Comparison of ENCODE assay signal across 20 cellular contexts in the genomic region with DNA sequence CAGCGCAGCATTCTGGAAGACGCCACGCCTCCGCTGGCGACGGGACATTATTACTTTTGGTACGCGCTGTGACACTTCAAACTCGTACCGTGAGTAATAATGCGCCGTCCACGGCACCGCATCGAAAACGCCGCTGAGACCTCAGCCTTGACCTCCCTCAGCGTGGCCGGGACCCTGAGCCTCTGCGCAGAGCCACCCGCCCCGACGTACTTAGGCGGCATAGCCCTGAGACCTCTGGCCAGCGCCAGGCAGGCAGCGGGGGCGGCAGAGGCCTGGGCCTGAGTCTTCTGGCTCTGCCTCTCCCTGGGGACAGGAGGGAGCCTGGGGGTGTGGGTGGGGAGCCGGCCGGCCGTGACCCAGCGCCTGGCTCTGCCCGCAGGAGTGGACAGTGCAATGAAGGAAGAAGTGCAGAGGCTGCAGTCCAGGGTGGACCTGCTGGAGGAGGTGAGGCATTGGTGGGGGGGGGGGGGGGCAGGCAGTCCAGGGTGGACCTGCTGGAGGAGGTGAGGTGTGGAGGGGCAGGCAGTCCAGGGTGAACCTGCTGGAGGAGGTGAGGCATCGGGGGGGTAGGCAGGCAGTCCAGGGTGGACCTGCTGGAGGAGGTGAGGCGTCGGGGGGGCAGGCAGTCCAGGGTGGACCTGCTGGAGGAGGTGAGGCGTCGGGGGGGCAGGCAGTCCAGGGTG. TPM values are rescaled to one million over a fixed set of nuclear protein-coding genes. Genes with fewer than 3 reads are reported as not detected.
DNase-seq lines count a peak whose midpoint lies in the region; ATAC-seq, FAIRE-seq and TF ChIP-seq lines count a peak whose summit lies in the region.
"Had no signal": no experiment of that assay in that cellular context is flagged by ENCODE, and none has a peak within 500 bp of the region (broad histone marks: within the 10 kb centered on the region; RNA-seq: fewer than 3 reads in every experiment).

No MANE protein-coding gene starts in this region.

- no peak overlapping the region for H3K4ac ChIP-seq in neuronal stem cell (ENCODE audit: low read length)

- no peaks in the 10 kb centered on the region for H3K9me1 ChIP-seq in endothelial cell of umbilical vein (replicated peaks; ENCODE audit: control insufficient read depth, extremely low read depth, insufficient read depth, low read length)

- TF ChIP-seq POLR2A in endothelial cell of umbilical vein (IDR thresholded peaks at IDR 0.05; ENCODE audit: low read depth, low read length) = no peak

- no peak for ATAC-seq in HG03342 (IDR thresholded peaks at IDR 0.05; ENCODE audit: unreplicated experiment)

- CTCF ChIA-PET in HEK293 (lab: Yijun Ruan, JAX) (interaction anchor here (0.6 to 3.4 kb wide), 17 partner anchors 11 to 403 kb away, joined by 3 to 60 read pairs (median 6); partner anchors contain the start of gene AGPAT2), endothelial cell of umbilical vein (lab: Charles Lee) (interaction anchor here (1.6 to 6.3 kb wide), 3 partner anchors 25 to 36 kb away, joined by 4 to 45 read pairs (median 20); no protein-coding TSS in a partner anchor)

- H4K8ac ChIP-seq in neuronal stem cell (ENCODE audit: low read depth, low read length) = no peak overlapping the region

- H2AFZ ChIP-seq in endothelial cell of umbilical vein (ENCODE audit: low read depth, low read length) = no peak overlapping the region
- H2AFZ ChIP-seq in neuronal stem cell (ENCODE audit: low read length) = no peak overlapping the region
- H2AFZ ChIP-seq: parathyroid adenoma had no signal

- H3K4me2 ChIP-seq in BLaER1 treated with 17β-estradiol and CSF1 and Interleukin-3, amounts not matched to agents 10 nM and 100 nM = peak overlapping the region; percentile 54 to 100 (median 97)
- H3K4me2 ChIP-seq in endothelial cell of umbilical vein (ENCODE audit: insufficient read depth, low read length) (no peak overlapping the region), neuronal stem cell (ENCODE audit: insufficient read depth, low read length, poor library complexity, severe bottlenecking) (no peak overlapping the region)

- H2BK12ac ChIP-seq in neuronal stem cell (ENCODE audit: low read length) = no peak overlapping the region

- peak overlapping the region in 4 of 11 experiments; percentile 24 to 60 (median 45); a peak in 3 of 22 replicates for H3K9ac ChIP-seq in BLaER1 treated with 17β-estradiol and CSF1 and Interleukin-3, amounts not matched to agents 10 nM and 100 nM
- H3K9ac ChIP-seq in endothelial cell of umbilical vein (replicated peaks; ENCODE audit: extremely low read depth, insufficient read depth, low read length) (peak overlapping the region; percentile 79), neuronal stem cell (ENCODE audit: low read depth, low read length, poor library complexity) (no peak overlapping the region)
- H3K9ac ChIP-seq: parathyroid adenoma had no signal

- BruUV-seq in endothelial cell of umbilical vein (replicated peaks; lab: Mats Ljungman, UMichigan) = no TSS peak

- FAIRE-seq in endothelial cell of umbilical vein (lab: Jason Lieb, UNC) = peak; percentile 60
- FAIRE-seq: colon had no signal

- peak overlapping the region; percentile 85 for H3K23ac ChIP-seq in neuronal stem cell (ENCODE audit: low read depth, low read length, poor library complexity)

- TF ChIP-seq CTCF in HEK293 (tag by site-specific recombination; IDR thresholded peaks at IDR 0.05) (no peak), endothelial cell of umbilical vein (IDR thresholded peaks at IDR 0.05; ENCODE audit: extremely low read depth in 1 of 2, insufficient read depth in 1 of 2, low read depth in 1 of 2, low read length in 2 of 2) (no peak)

- H3K18ac ChIP-seq in neuronal stem cell (ENCODE audit: low read length) = peak overlapping the region; percentile 19

- peaks cover 45 to 94% (median 92%) of the 10 kb centered on the region in 10 experiments for H3K4me1 ChIP-seq in BLaER1 treated with 17β-estradiol and CSF1 and Interleukin-3, amounts not matched to agents 10 nM and 100 nM
- H3K4me1 ChIP-seq in HEK293 (ENCODE audit: control insufficient read depth, insufficient read depth, low read length) = no peaks in the 10 kb centered on the region
- H3K4me1 ChIP-seq in endothelial cell of umbilical vein (ENCODE audit: control insufficient read depth, extremely low read depth, insufficient read depth, low read length) = peaks cover 15% of the 10 kb centered on the region
- peaks cover 9 to 25% of the 10 kb centered on the region in 2 donors for H3K4me1 ChIP-seq in neuronal stem cell (ENCODE audit: control insufficient read depth in 2 of 2, insufficient read depth in 1 of 2, low read depth in 1 of 2, low read length in 2 of 2)

- peaks cover 40 to 97% (median 73%) of the 10 kb centered on the region in 11 experiments; a peak in 21 of 22 replicates for H4K20me1 ChIP-seq in BLaER1 treated with 17β-estradiol and CSF1 and Interleukin-3, amounts not matched to agents 10 nM and 100 nM
- H4K20me1 ChIP-seq in endothelial cell of umbilical vein (replicated peaks; ENCODE audit: control insufficient read depth, extremely low read depth, insufficient read depth, low read length) = no peaks in the 10 kb centered on the region

- peaks cover 2% of the 10 kb centered on the region for H3K79me1 ChIP-seq in neuronal stem cell (ENCODE audit: low read depth, low read length)

- H2AK5ac ChIP-seq in neuronal stem cell (ENCODE audit: low read depth, low read length) = peak overlapping the region; percentile 88

- H3K9me3 ChIP-seq in BLaER1 treated with 17β-estradiol and CSF1 and Interleukin-3, amounts not matched to agents 10 nM and 100 nM (replicated peaks in 1 of 11) = no peaks in the 10 kb centered on the region
- H3K9me3 ChIP-seq in HEK293 (ENCODE audit: control insufficient read depth, insufficient read depth, low read depth, low read length) (no peaks in the 10 kb centered on the region), endothelial cell of umbilical vein (replicated peaks; ENCODE audit: control insufficient read depth, insufficient read depth, low read length) (no peaks in the 10 kb centered on the region), neuronal stem cell (replicated peaks in 1 of 2; ENCODE audit: control insufficient read depth in 2 of 2, insufficient read depth in 1 of 2, low read depth in 1 of 2, low read length in 2 of 2) (no peaks in the 10 kb centered on the region)
- H3K9me3 ChIP-seq: right lobe of liver, thoracic aorta had no signal

- no peak overlapping the region for H2BK5ac ChIP-seq in neuronal stem cell (ENCODE audit: low read length)

- intact Hi-C loops in endothelial cell of umbilical vein (cut with micrococcal nuclease) = loop anchor here (5.0 kb wide), 1 partner anchor 42 kb away; the partner anchor contains the start of gene DIPK1B

- H3K27me3 ChIP-seq in BLaER1 treated with 17β-estradiol and CSF1 and Interleukin-3, amounts not matched to agents 10 nM and 100 nM = peaks cover 9 to 26% (median 19%) of the 10 kb centered on the region in 11 experiments; a peak in 16 of 22 replicates
- no peaks in the 10 kb centered on the region for H3K27me3 ChIP-seq in endothelial cell of umbilical vein (ENCODE audit: control insufficient read depth in 2 of 2, insufficient read depth in 2 of 2, low read length in 2 of 2)
- H3K27me3 ChIP-seq in neuronal stem cell (ENCODE audit: control insufficient read depth in 3 of 3, insufficient read depth in 3 of 3, low read depth in 1 of 3, low read length in 3 of 3) = peaks cover 0 to 3% (median 0%) of the 10 kb centered on the region in 3 experiments
- H3K27me3 ChIP-seq: right lobe of liver had no signal

- no peak overlapping the region for H2BK15ac ChIP-seq in neuronal stem cell (ENCODE audit: low read length)

- peak overlapping the region in 3 of 11 experiments; percentile 31 to 51 (median 39); a peak in 2 of 22 replicates for H3K27ac ChIP-seq in BLaER1 treated with 17β-estradiol and CSF1 and Interleukin-3, amounts not matched to agents 10 nM and 100 nM
- no peak overlapping the region for H3K27ac ChIP-seq in HEK293 (ENCODE audit: extremely low read depth, low read depth, low read length)
- H3K27ac ChIP-seq in endothelial cell of umbilical vein (ENCODE audit: insufficient read depth, low read depth, low read length) = peak overlapping the region; percentile 34
- no peak overlapping the region for H3K27ac ChIP-seq in neuronal stem cell (replicated peaks; ENCODE audit: low read length)
- H3K27ac ChIP-seq: parathyroid adenoma, right lobe of liver, SK-N-MC, thoracic aorta had no signal

- dilution Hi-C loops in endothelial cell of umbilical vein (cut with MboI; ENCODE audit: extremely low pct_ligation_motif_present, low sequenced_read_pairs) = no loop called here

- peaks cover 42% of the 10 kb centered on the region for H3K79me2 ChIP-seq in endothelial cell of umbilical vein (ENCODE audit: control insufficient read depth, insufficient read depth, low read length)
- H3K79me2 ChIP-seq: parathyroid adenoma had no signal

- POLR2A ChIA-PET in HEK293 (lab: Yijun Ruan, JAX) (interaction anchor here (0.6 to 2.5 kb wide), 7 partner anchors 9 to 57 kb away, joined by 3 to 18 read pairs (median 5); partner anchors contain the start of gene AGPAT2), endothelial cell of umbilical vein (lab: Charles Lee) (interaction anchor here (1.1 to 6.2 kb wide), 3 partner anchors 8 to 29 kb away, joined by 4 to 54 read pairs (median 5); partner anchors contain the start of gene EGFL7)

- no peak overlapping the region for H2BK120ac ChIP-seq in neuronal stem cell (ENCODE audit: low read depth, low read length)

- peaks cover 15 to 34% (median 25%) of the 10 kb centered on the region in 11 experiments for H3K36me3 ChIP-seq in BLaER1 treated with 17β-estradiol and CSF1 and Interleukin-3, amounts not matched to agents 10 nM and 100 nM
- peaks cover 0 to 11% of the 10 kb centered on the region in 2 experiments; a peak in 1 of 3 replicates for H3K36me3 ChIP-seq in HEK293 (ENCODE audit: control insufficient read depth in 2 of 2, insufficient read depth in 1 of 2, low read length in 2 of 2)
- H3K36me3 ChIP-seq in endothelial cell of umbilical vein (ENCODE audit: control insufficient read depth in 2 of 2, extremely low read depth in 1 of 2, insufficient read depth in 2 of 2, low read length in 2 of 2) = peaks cover 32 to 62% of the 10 kb centered on the region in 2 experiments
- no peaks in the 10 kb centered on the region for H3K36me3 ChIP-seq in neuronal stem cell (replicated peaks in 1 of 2; ENCODE audit: control insufficient read depth in 2 of 2, insufficient read depth in 2 of 2, low read length in 2 of 2)

- DNase-seq in endothelial cell of umbilical vein (ENCODE audit: low read depth, low spot score) = peak; percentile 45
- DNase-seq in neuronal stem cell (ENCODE audit: low spot score) = no peak
- DNase-seq in A172 (ENCODE audit: low spot score) = no peak
- DNase-seq in hepatic stellate cell (ENCODE audit: low spot score) = no peak
- DNase-seq: DMS153, HFFc6, KBM-7, NCI-H1694 treated with DMSO at 0.1 percent for 48 hours, NCI-H526 treated with DMSO at 0.1 percent for 48 hours had no signal

- WGBS in neuronal stem cell (ENCODE audit: extremely low coverage in 2 of 2, insufficient read length in 2 of 2, insufficient replicate concordance in 1 of 2), 2 donors = no CpG with 5 or more reads among the region's 37 CpGs

- H4K91ac ChIP-seq in neuronal stem cell (ENCODE audit: low read depth, low read length, poor library complexity) = no peak overlapping the region

- H3K14ac ChIP-seq in neuronal stem cell (ENCODE audit: low read length) = no peak overlapping the region

- H3K4me3 ChIP-seq in BLaER1 treated with 17β-estradiol and CSF1 and Interleukin-3, amounts not matched to agents 10 nM and 100 nM = no peak overlapping the region
- H3K4me3 ChIP-seq in HEK293 (ENCODE audit: low read depth, low read length) = no peak overlapping the region
- peak overlapping the region in 1 of 3 experiments; percentile 83 for H3K4me3 ChIP-seq in endothelial cell of umbilical vein (replicated peaks in 1 of 3; ENCODE audit: insufficient read depth in 1 of 3, low read depth in 1 of 3, low read length in 3 of 3)
- no peak overlapping the region for H3K4me3 ChIP-seq in neuronal stem cell (ENCODE audit: low read length in 2 of 2)
- H3K4me3 ChIP-seq: right lobe of liver, SK-N-MC, thoracic aorta had no signal

RNA-seq across cellular contexts. Expression of gene EGFL7, which starts 8.0 kb away (rescaled TPM):
- total RNA-seq in endothelial cell of umbilical vein = 1,042 and 1,043 TPM in 2 replicates
- 1,377 and 1,605 TPM in 2 replicates for polyA plus RNA-seq in endothelial cell of umbilical vein
- 566 and 776 TPM in 2 replicates for polyA plus RNA-seq in endothelial cell of umbilical vein (2011; cell fraction: cytosol; rRNA removed)
- polyA plus RNA-seq in endothelial cell of umbilical vein (2011; cell fraction: nucleus; rRNA removed) = 1,080 and 1,467 TPM in 2 replicates
- polyA plus RNA-seq in endothelial cell of umbilical vein (2012) = 359 and 413 TPM in 2 replicates
- polyA minus RNA-seq in endothelial cell of umbilical vein = 208 and 351 TPM in 2 replicates
- polyA minus RNA-seq in endothelial cell of umbilical vein (2011; cell fraction: cytosol; rRNA and poly(A)+ RNA removed) = 15.5 TPM
- polyA minus RNA-seq in endothelial cell of umbilical vein (2011; cell fraction: nucleus; rRNA and poly(A)+ RNA removed) = 236 and 523 TPM in 2 replicates
- polyA plus RNA-seq in neuronal stem cell (2013, experiment 1 of 2) = 33.1 TPM
- 32.0 TPM for polyA plus RNA-seq in neuronal stem cell (2013, experiment 2 of 2)
- 110 and 127 TPM in 2 replicates for total RNA-seq in A172 (2014; rRNA removed; shearing (Covaris generic))
- total RNA-seq: CD8-positive, alpha-beta T cell had no signal

RNA-seq across cellular contexts. Expression of gene AGPAT2, which starts 16.5 kb away (rescaled TPM):
- total RNA-seq in endothelial cell of umbilical vein = 43.0 and 45.5 TPM in 2 replicates
- 55.3 and 72.1 TPM in 2 replicates for polyA plus RNA-seq in endothelial cell of umbilical vein
- 31.4 and 42.0 TPM in 2 replicates for polyA plus RNA-seq in endothelial cell of umbilical vein (2011; cell fraction: cytosol; rRNA removed)
- polyA plus RNA-seq in endothelial cell of umbilical vein (2011; cell fraction: nucleus; rRNA removed) = 33.3 and 33.9 TPM in 2 replicates
- polyA plus RNA-seq in endothelial cell of umbilical vein (2012) = 26.9 and 34.8 TPM in 2 replicates
- polyA minus RNA-seq in endothelial cell of umbilical vein = 25.6 and 28.5 TPM in 2 replicates
- polyA minus RNA-seq in endothelial cell of umbilical vein (2011; cell fraction: cytosol; rRNA and poly(A)+ RNA removed) = 92.9 TPM
- polyA minus RNA-seq in endothelial cell of umbilical vein (2011; cell fraction: nucleus; rRNA and poly(A)+ RNA removed) = 9.0 and 14.7 TPM in 2 replicates
- 3.7 TPM for polyA plus RNA-seq in neuronal stem cell (2013, experiment 1 of 2)
- polyA plus RNA-seq in neuronal stem cell (2013, experiment 2 of 2) = 3.5 TPM
- 79.4 and 88.8 TPM in 2 replicates for total RNA-seq in A172 (2014; rRNA removed; shearing (Covaris generic))

RNA-seq across cellular contexts. Expression of gene DIPK1B, which starts 41.7 kb away (rescaled TPM):
- total RNA-seq in endothelial cell of umbilical vein = 242 and 253 TPM in 2 replicates
- 441 and 642 TPM in 2 replicates for polyA plus RNA-seq in endothelial cell of umbilical vein
- polyA plus RNA-seq in endothelial cell of umbilical vein (2011; cell fraction: cytosol; rRNA removed) = 200 and 310 TPM in 2 replicates
- polyA plus RNA-seq in endothelial cell of umbilical vein (2011; cell fraction: nucleus; rRNA removed) = 230 and 265 TPM in 2 replicates
- polyA plus RNA-seq in endothelial cell of umbilical vein (2012) = 68.8 and 103 TPM in 2 replicates
- 152 and 193 TPM in 2 replicates for polyA minus RNA-seq in endothelial cell of umbilical vein
- not detected for polyA minus RNA-seq in endothelial cell of umbilical vein (2011; cell fraction: cytosol; rRNA and poly(A)+ RNA removed)
- 53.0 and 89.3 TPM in 2 replicates for polyA minus RNA-seq in endothelial cell of umbilical vein (2011; cell fraction: nucleus; rRNA and poly(A)+ RNA removed)
- 40.0 TPM for polyA plus RNA-seq in neuronal stem cell (2013, experiment 1 of 2)
- polyA plus RNA-seq in neuronal stem cell (2013, experiment 2 of 2) = 39.1 TPM
- 16.0 and 16.7 TPM in 2 replicates for total RNA-seq in A172 (2014; rRNA removed; shearing (Covaris generic))
- total RNA-seq: HFFc6, HT-29, RPMI7951 had no signal

Comparison
In these comparisons a context has a peak if more than half of its experiments do, and no peak if none do; other contexts are left out.
1. H3K4me2 ChIP-seq: peak in BLaER1 treated with 17β-estradiol and CSF1 and Interleukin-3, amounts not matched to agents 10 nM and 100 nM (11 of 11); none in endothelial cell of umbilical vein (single experiment) and neuronal stem cell (single experiment).
2. RNA of gene DIPK1B, which starts 41.7 kb away (total RNA-seq): 242 to 253 TPM in endothelial cell of umbilical vein; 16.0 to 16.7 TPM in A172; every median in the first group is over 10 times any median in the second.